14 cellular contexts compared by ENCODE assay signal in genomic region chr17:34782271-34782670, GRCh38.
"Had no signal": no experiment of that assay in that cellular context is flagged by ENCODE, and none has a peak within 500 bp of the region (broad histone marks: within the 10 kb centered on the region; RNA-seq: fewer than 3 reads in every experiment).

No MANE protein-coding gene starts in this region.

- DNase-seq: KBM-7, MV-4-11, NCI-H1048, NCI-H1105, NCI-H1436 treated with DMSO at 0.1 percent for 48 hours, NCI-H1694, NCI-H187 treated with DMSO at 0.1 percent for 48 hours, NCI-H2029 treated with DMSO at 0.1 percent for 48 hours, NCI-H446 treated with DMSO at 0.1 percent for 48 hours, NCI-H526 treated with DMSO at 0.1 percent for 48 hours, NCI-H774, SHP77 had no signal

- H3K27ac ChIP-seq: HL-60, RWPE1 had no signal
